15 cellular contexts compared by ENCODE assay signal in the genomic region with DNA sequence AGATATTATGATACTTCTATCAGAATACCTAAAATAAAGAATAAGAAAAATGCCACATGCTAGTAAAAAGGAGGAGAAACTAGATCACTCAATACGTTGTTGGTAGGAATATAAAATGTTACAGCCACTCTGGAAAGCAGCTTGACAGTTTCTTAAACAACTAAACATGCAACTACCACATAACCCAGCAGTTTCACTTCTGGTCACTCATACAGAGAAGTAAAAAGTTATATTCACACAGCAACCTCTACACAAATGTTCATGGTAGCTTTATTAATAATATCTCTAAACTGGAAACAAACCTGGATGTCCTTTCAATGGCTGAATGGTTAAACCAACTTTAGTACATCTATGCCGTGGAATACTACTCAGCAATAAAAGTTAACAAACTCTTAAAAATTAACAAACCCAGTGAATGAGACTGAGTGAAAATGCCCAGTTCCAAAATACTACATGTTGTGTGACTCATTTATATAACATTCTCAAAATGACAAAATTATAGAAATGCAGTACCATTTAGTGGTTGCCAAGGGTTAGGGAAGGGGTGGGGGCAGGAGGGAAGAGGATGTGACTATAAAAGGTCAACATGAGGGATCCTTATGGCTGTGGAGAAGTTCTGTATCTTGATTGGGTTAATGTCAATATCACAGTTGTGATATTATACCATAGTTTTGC.
DNase-seq lines count a peak whose midpoint lies in the region; ATAC-seq lines count a peak whose summit lies in the region.
"Had no signal": no experiment of that assay in that cellular context is flagged by ENCODE, and none has a peak within 500 bp of the region (broad histone marks: within the 10 kb centered on the region; RNA-seq: fewer than 3 reads in every experiment).

No MANE protein-coding gene starts in this region.

- no peak overlapping the region for H3K4ac ChIP-seq in mesendoderm (ENCODE audit: low read depth, low read length)

- no peak overlapping the region for H4K8ac ChIP-seq in mesendoderm (ENCODE audit: low read depth, low read length)

- H2BK120ac ChIP-seq in mesendoderm (ENCODE audit: low read depth, low read length), result no peak overlapping the region

- intact Hi-C loops in activated T-helper 2 cell treated with anti-CD3 and anti-CD28 coated beads, Interferon-gamma antibody, Interleukin-2, Interleukin-4, amounts not matched to agents 10 μg/mL and 5 μg/mL and 100 μg/mL, durations not matched to agents 14 hours and 24 hours and 36 hours (cut with micrococcal nuclease), result loop anchor here (2.0 kb wide), 1 partner anchor 395 kb away; no protein-coding TSS in a partner anchor

- H3K4me1 ChIP-seq in mesendoderm (ENCODE audit: control insufficient read depth, low read depth, low read length), result peaks cover 9% of the 10 kb centered on the region
- H3K4me1 ChIP-seq: breast epithelium, right lobe of liver had no signal

- no peaks in the 10 kb centered on the region for H3K79me1 ChIP-seq in mesendoderm (ENCODE audit: low read length)

- no peak overlapping the region for H3K27ac ChIP-seq in mesendoderm (ENCODE audit: low read depth, low read length)
- H3K27ac ChIP-seq: breast epithelium, KMS-11, right lobe of liver, upper lobe of left lung had no signal

- no peak overlapping the region for H2BK5ac ChIP-seq in mesendoderm (ENCODE audit: low read length)

- peaks cover 27% of the 10 kb centered on the region for H3K27me3 Mint-ChIP-seq in activated CD8-positive, alpha-beta memory T cell treated with anti-CD3 and anti-CD28 coated beads, Interleukin-2, amount 10 ng/mL, durations not matched to agents 7 days and 5 days
- no peaks in the 10 kb centered on the region for H3K27me3 Mint-ChIP-seq in stimulated activated naive CD8-positive, alpha-beta T cell treated with anti-CD3 and anti-CD28 coated beads, Interleukin-15, amount 100 ng/mL, for 72 hours
- H3K27me3 Mint-ChIP-seq in activated T-helper 2 cell treated with anti-CD3 and anti-CD28 coated beads, Interferon-gamma antibody, Interleukin-2, Interleukin-4, amounts not matched to agents 10 μg/mL and 5 μg/mL and 100 μg/mL, durations not matched to agents 14 hours and 24 hours and 36 hours (ENCODE audit: low read depth), result peaks cover 2% of the 10 kb centered on the region

- no peak overlapping the region for H4K5ac ChIP-seq in mesendoderm (ENCODE audit: low read length)

- no peak overlapping the region for H3K4me3 Mint-ChIP-seq in activated CD8-positive, alpha-beta memory T cell treated with anti-CD3 and anti-CD28 coated beads, Interleukin-2, amount 10 ng/mL, durations not matched to agents 7 days and 5 days
- H3K4me3 Mint-ChIP-seq in stimulated activated naive CD8-positive, alpha-beta T cell treated with anti-CD3 and anti-CD28 coated beads, Interleukin-15, amount 100 ng/mL, for 72 hours, result no peak overlapping the region
- no peak overlapping the region for H3K4me3 Mint-ChIP-seq in activated T-helper 2 cell treated with anti-CD3 and anti-CD28 coated beads, Interferon-gamma antibody, Interleukin-2, Interleukin-4, amounts not matched to agents 10 μg/mL and 5 μg/mL and 100 μg/mL, durations not matched to agents 14 hours and 24 hours and 36 hours (ENCODE audit: low read depth)

- whole genome bisulfite sequencing in mesendoderm (ENCODE audit: extremely low coverage, insufficient coverage, low lambda C conversion rate), result no CpG with 5 or more reads among the region's 2 CpGs

- H3K4me1 Mint-ChIP-seq in activated CD8-positive, alpha-beta memory T cell treated with anti-CD3 and anti-CD28 coated beads, Interleukin-2, amount 10 ng/mL, durations not matched to agents 7 days and 5 days, result peaks cover 3% of the 10 kb centered on the region
- H3K4me1 Mint-ChIP-seq in stimulated activated naive CD8-positive, alpha-beta T cell treated with anti-CD3 and anti-CD28 coated beads, Interleukin-15, amount 100 ng/mL, for 72 hours, result no peaks in the 10 kb centered on the region
- H3K4me1 Mint-ChIP-seq in activated T-helper 2 cell treated with anti-CD3 and anti-CD28 coated beads, Interferon-gamma antibody, Interleukin-2, Interleukin-4, amounts not matched to agents 10 μg/mL and 5 μg/mL and 100 μg/mL, durations not matched to agents 14 hours and 24 hours and 36 hours (ENCODE audit: low read depth), result no peaks in the 10 kb centered on the region

- CTCF ChIA-PET in activated CD8-positive, alpha-beta memory T cell treated with anti-CD3 and anti-CD28 coated beads, Interleukin-2, amount 10 ng/mL, durations not matched to agents 7 days and 5 days (lab: Charles Lee), result no interaction called here

- peaks cover 10% of the 10 kb centered on the region for H3K36me3 Mint-ChIP-seq in activated CD8-positive, alpha-beta memory T cell treated with anti-CD3 and anti-CD28 coated beads, Interleukin-2, amount 10 ng/mL, durations not matched to agents 7 days and 5 days
- H3K36me3 Mint-ChIP-seq in activated T-helper 2 cell treated with anti-CD3 and anti-CD28 coated beads, Interferon-gamma antibody, Interleukin-2, Interleukin-4, amounts not matched to agents 10 μg/mL and 5 μg/mL and 100 μg/mL, durations not matched to agents 14 hours and 24 hours and 36 hours (ENCODE audit: low read depth), result no peaks in the 10 kb centered on the region

- H3K36me3 ChIP-seq in mesendoderm (ENCODE audit: control insufficient read depth, insufficient read depth, low read length), result no peaks in the 10 kb centered on the region
- H3K36me3 ChIP-seq: breast epithelium, right lobe of liver, upper lobe of left lung had no signal

- no peak overlapping the region for H3K18ac ChIP-seq in mesendoderm (ENCODE audit: low read length)

- H2AK5ac ChIP-seq in mesendoderm (ENCODE audit: low read length), result no peak overlapping the region

- H3K27ac Mint-ChIP-seq in activated CD8-positive, alpha-beta memory T cell treated with anti-CD3 and anti-CD28 coated beads, Interleukin-2, amount 10 ng/mL, durations not matched to agents 7 days and 5 days, result no peak overlapping the region
- no peak overlapping the region for H3K27ac Mint-ChIP-seq in stimulated activated naive CD8-positive, alpha-beta T cell treated with anti-CD3 and anti-CD28 coated beads, Interleukin-15, amount 100 ng/mL, for 72 hours
- H3K27ac Mint-ChIP-seq in activated T-helper 2 cell treated with anti-CD3 and anti-CD28 coated beads, Interferon-gamma antibody, Interleukin-2, Interleukin-4, amounts not matched to agents 10 μg/mL and 5 μg/mL and 100 μg/mL, durations not matched to agents 14 hours and 24 hours and 36 hours, result no peak overlapping the region

- peaks cover 4% of the 10 kb centered on the region for H3K9me3 Mint-ChIP-seq in activated CD8-positive, alpha-beta memory T cell treated with anti-CD3 and anti-CD28 coated beads, Interleukin-2, amount 10 ng/mL, durations not matched to agents 7 days and 5 days (ENCODE audit: low read depth)
- peaks cover 15% of the 10 kb centered on the region in 2 donors for H3K9me3 Mint-ChIP-seq in stimulated activated naive CD8-positive, alpha-beta T cell treated with anti-CD3 and anti-CD28 coated beads, Interleukin-15, amount 100 ng/mL, for 72 hours
- peaks cover 20% of the 10 kb centered on the region for H3K9me3 Mint-ChIP-seq in activated T-helper 2 cell treated with anti-CD3 and anti-CD28 coated beads, Interferon-gamma antibody, Interleukin-2, Interleukin-4, amounts not matched to agents 10 μg/mL and 5 μg/mL and 100 μg/mL, durations not matched to agents 14 hours and 24 hours and 36 hours

- no peak overlapping the region for H3K9ac ChIP-seq in mesendoderm (ENCODE audit: low read length)
- H3K9ac ChIP-seq: KMS-11 had no signal

- H3K4me2 ChIP-seq in mesendoderm (ENCODE audit: low read length), result no peak overlapping the region
- H3K4me2 ChIP-seq: KMS-11 had no signal

- peak; percentile 61 for ATAC-seq in activated CD8-positive, alpha-beta memory T cell treated with anti-CD3 and anti-CD28 coated beads, Interleukin-2, amount 10 ng/mL, durations not matched to agents 7 days and 5 days
- peak; percentile 92 for ATAC-seq in GM21786 (IDR thresholded peaks at IDR 0.05; ENCODE audit: unreplicated experiment)
- peak; percentile 89 for ATAC-seq in HG03135 (IDR thresholded peaks at IDR 0.05; ENCODE audit: unreplicated experiment)
- peak; percentile 55 for ATAC-seq in stimulated activated naive CD8-positive, alpha-beta T cell treated with anti-CD3 and anti-CD28 coated beads, Interleukin-15, amount 100 ng/mL, for 72 hours
- ATAC-seq: right lobe of liver had no signal

- H3K23ac ChIP-seq in mesendoderm (ENCODE audit: low read length), result no peak overlapping the region

- H3K56ac ChIP-seq in mesendoderm (ENCODE audit: low read length), result no peak overlapping the region

- H3K4me3 ChIP-seq in mesendoderm (ENCODE audit: low read length), result no peak overlapping the region
- H3K4me3 ChIP-seq: breast epithelium, right lobe of liver, upper lobe of left lung had no signal

- no peaks in the 10 kb centered on the region for H3K27me3 ChIP-seq in mesendoderm (ENCODE audit: insufficient read depth, low read length, poor library complexity)
- H3K27me3 ChIP-seq: breast epithelium, right lobe of liver, upper lobe of left lung had no signal

- no peaks in the 10 kb centered on the region for H3K79me2 ChIP-seq in mesendoderm (ENCODE audit: control insufficient read depth, insufficient read depth, low read length)

- H2BK15ac ChIP-seq in mesendoderm (replicated peaks; ENCODE audit: low read depth), result no peak overlapping the region

- DNase-seq in activated CD8-positive, alpha-beta memory T cell treated with anti-CD3 and anti-CD28 coated beads, Interleukin-2, amount 10 ng/mL, durations not matched to agents 7 days and 5 days, result no peak
- DNase-seq in activated CD8-positive, alpha-beta memory T cell treated with anti-CD3 and anti-CD28 coated beads, Interleukin-2, amount 50 U/mL, for 48 hours, result no peak
- DNase-seq in stimulated activated naive CD8-positive, alpha-beta T cell treated with anti-CD3 and anti-CD28 coated beads, Interleukin-15, amount 100 ng/mL, for 72 hours, result no peak
- DNase-seq in activated T-helper 2 cell treated with anti-CD3 and anti-CD28 coated beads, Interferon-gamma antibody, Interleukin-2, Interleukin-4, amounts not matched to agents 10 μg/mL and 5 μg/mL and 100 μg/mL, durations not matched to agents 14 hours and 24 hours and 36 hours (ENCODE audit: low spot score), result no peak
- DNase-seq in mesendoderm (no peak), NCI-H1105 treated with DMSO at 0.1 percent for 48 hours (lab: John Stamatoyannopoulos, UW) (no peak)
- DNase-seq: DMS153, NCI-H2227 treated with DMSO at 0.1 percent for 48 hours, right lobe of liver, RPMI8226, upper lobe of left lung had no signal
